ENCODE assay signal across 8 cellular contexts in genomic region chr11:68870470-68870869, GRCh38. TPM values are rescaled to one million over a fixed set of nuclear protein-coding genes. Genes with fewer than 3 reads are reported as not detected.
DNase-seq lines count a peak whose midpoint lies in the region; ATAC-seq and TF ChIP-seq lines count a peak whose summit lies in the region.

No MANE protein-coding gene starts in this region.

- intact Hi-C loops in CD4-positive, alpha-beta T cell (cut with DNase I, micrococcal nuclease) = no loop called here
- intact Hi-C loops in OCI-LY7 (cut with micrococcal nuclease; ENCODE audit: unreplicated experiment) = no loop called here

- H3K27ac Mint-ChIP-seq in CD4-positive, alpha-beta T cell = no peak overlapping the region

- H3K4me1 ChIP-seq in MM.1S (ENCODE audit: low read length) (no peaks in the 10 kb centered on the region), osteoblast (ENCODE audit: insufficient read depth, low read length) (peaks cover 27% of the 10 kb centered on the region), OCI-LY7 (ENCODE audit: insufficient read depth, low read length, poor library complexity, severe bottlenecking) (no peaks in the 10 kb centered on the region)

- no peak overlapping the region for H3K27ac ChIP-seq in CD4-positive, alpha-beta T cell (ENCODE audit: low read depth, low read length)
- H3K27ac ChIP-seq in MM.1S (ENCODE audit: low read length) (no peak overlapping the region), osteoblast (ENCODE audit: low read depth, low read length) (no peak overlapping the region), OCI-LY7 (ENCODE audit: low read depth, low read length, poor library complexity, severe bottlenecking) (no peak overlapping the region)

- no peak overlapping the region for H3K9ac ChIP-seq in MM.1S (ENCODE audit: low read length)

- no peak for ATAC-seq in CD4-positive, alpha-beta T cell (ENCODE audit: poor library complexity)
- ATAC-seq in GM21619 (IDR thresholded peaks at IDR 0.05; ENCODE audit: unreplicated experiment) = no peak
- no peak for ATAC-seq in HG03469 (IDR thresholded peaks at IDR 0.05; ENCODE audit: unreplicated experiment)

- H3K9me2 ChIP-seq in MM.1S (replicated peaks; ENCODE audit: insufficient read depth, low read length) (no peaks in the 10 kb centered on the region), OCI-LY7 (ENCODE audit: insufficient read depth, low read length) (no peaks in the 10 kb centered on the region)

- H3K9me3 ChIP-seq in CD4-positive, alpha-beta T cell (ENCODE audit: control insufficient read depth, low read length) = no peaks in the 10 kb centered on the region
- H3K9me3 ChIP-seq in MM.1S (replicated peaks; ENCODE audit: insufficient read depth, low read length) (no peaks in the 10 kb centered on the region), osteoblast (ENCODE audit: low read depth, low read length) (no peaks in the 10 kb centered on the region), OCI-LY7 (ENCODE audit: low read length) (no peaks in the 10 kb centered on the region)

- H2AFZ ChIP-seq in MM.1S (ENCODE audit: low read length) (no peak overlapping the region), osteoblast (ENCODE audit: low read length) (peak overlapping the region; percentile 73), OCI-LY7 (ENCODE audit: low read length) (no peak overlapping the region)

- H3K4me3 Mint-ChIP-seq in CD4-positive, alpha-beta T cell = peak overlapping the region; percentile 78

- POLR2A ChIA-PET in CD4-positive, alpha-beta T cell (lab: Charles Lee) = interaction anchor here (1.4 kb wide), 1 partner anchor 27 kb away, joined by 3 read pairs; no protein-coding TSS in a partner anchor
- POLR2A ChIA-PET in OCI-LY7 (lab: Charles Lee) = no interaction called here

- DNase-seq in CD4-positive, alpha-beta T cell = no peak
- DNase-seq in MM.1S (no peak), epithelial cell of esophagus (ENCODE audit: low read depth) (no peak), osteoblast (ENCODE audit: insufficient read length, low spot score, missing footprints) (no peak), NCI-H146 (lab: John Stamatoyannopoulos, UW) (no peak), OCI-LY7 (ENCODE audit: low spot score) (no peak)

- peaks cover 19% of the 10 kb centered on the region for H3K4me1 Mint-ChIP-seq in CD4-positive, alpha-beta T cell (ENCODE audit: low read depth)

- no peaks in the 10 kb centered on the region for H3K79me2 ChIP-seq in MM.1S (ENCODE audit: low read length)
- no peaks in the 10 kb centered on the region for H3K79me2 ChIP-seq in osteoblast (ENCODE audit: insufficient read depth, low read length)
- no peaks in the 10 kb centered on the region for H3K79me2 ChIP-seq in OCI-LY7 (ENCODE audit: insufficient read depth, low read depth, low read length)

- H3K27me3 ChIP-seq in CD4-positive, alpha-beta T cell (ENCODE audit: control insufficient read depth, insufficient read depth, low read length) = peaks cover 11% of the 10 kb centered on the region
- H3K27me3 ChIP-seq in MM.1S (replicated peaks; ENCODE audit: insufficient read depth, low read length) (peaks cover 46% of the 10 kb centered on the region), osteoblast (ENCODE audit: insufficient read depth, low read length) (no peaks in the 10 kb centered on the region)

- H3K9me3 Mint-ChIP-seq in CD4-positive, alpha-beta T cell = no peaks in the 10 kb centered on the region

- peak overlapping the region; percentile 51; the same call in 1 of the 2 replicates for H3K4me2 ChIP-seq in MM.1S (ENCODE audit: low read depth, low read length)
- peak overlapping the region; percentile 98 for H3K4me2 ChIP-seq in osteoblast (ENCODE audit: insufficient read depth, low read length)
- no peak overlapping the region for H3K4me2 ChIP-seq in OCI-LY7 (ENCODE audit: low read length)

- no peaks in the 10 kb centered on the region for H3F3A ChIP-seq in MM.1S (ENCODE audit: insufficient read depth, low read length)

- CTCF ChIA-PET in CD4-positive, alpha-beta T cell (lab: Charles Lee) = interaction anchor here (1.6 kb wide), 1 partner anchor 26 kb away, joined by 5 read pairs; no protein-coding TSS in a partner anchor
- CTCF ChIA-PET in OCI-LY7 (lab: Charles Lee; ENCODE audit: unreplicated experiment) = no interaction called here

- no peaks in the 10 kb centered on the region for H3K36me3 Mint-ChIP-seq in CD4-positive, alpha-beta T cell (ENCODE audit: low read depth)

- H3K36me3 ChIP-seq in MM.1S (replicated peaks; ENCODE audit: insufficient read depth, low read length) (no peaks in the 10 kb centered on the region), osteoblast (ENCODE audit: insufficient read depth, low read length) (no peaks in the 10 kb centered on the region), OCI-LY7 (ENCODE audit: insufficient read depth, low read length) (no peaks in the 10 kb centered on the region)

- no TSS peak for BruUV-seq in OCI-LY7 (replicated peaks; lab: Mats Ljungman, UMichigan)

- TF ChIP-seq CTCF in CD4-positive, alpha-beta T cell (IDR thresholded peaks at IDR 0.05) = no peak
- TF ChIP-seq CTCF in MM.1S (IDR thresholded peaks at IDR 0.05; ENCODE audit: low read length) = no peak
- no peak for TF ChIP-seq CTCF in epithelial cell of esophagus (IDR thresholded peaks at IDR 0.05; ENCODE audit: insufficient read depth, low read depth, low read length, missing control alignments)
- TF ChIP-seq CTCF in osteoblast (IDR thresholded peaks at IDR 0.05; ENCODE audit: extremely low read depth, low read depth, low read length) = no peak
- TF ChIP-seq CTCF in OCI-LY7 (conservative IDR thresholded peaks at IDR 0.05; ENCODE audit: low read length) = no peak

- peaks cover 31% of the 10 kb centered on the region for H3K27me3 Mint-ChIP-seq in CD4-positive, alpha-beta T cell

- no peaks in the 10 kb centered on the region for H4K20me1 ChIP-seq in MM.1S (ENCODE audit: insufficient read depth, low read length)
- H4K20me1 ChIP-seq in osteoblast (ENCODE audit: insufficient read depth, low read length) = peaks cover 4% of the 10 kb centered on the region
- H4K20me1 ChIP-seq in OCI-LY7 (ENCODE audit: insufficient read depth, low read length) = no peaks in the 10 kb centered on the region

- H3K4me3 ChIP-seq in MM.1S (ENCODE audit: low read length) (0 out of 2 replicates have a peak overlapping the region, but pooled peaks have one; percentile 33), epithelial cell of esophagus (ENCODE audit: low read length) (peak overlapping the region; percentile 43), osteoblast (ENCODE audit: insufficient read depth, low read length) (peak overlapping the region; percentile 77), OCI-LY7 (ENCODE audit: low read depth, low read length, poor library complexity, severe bottlenecking) (no peak overlapping the region)

RNA-seq across cellular contexts. Expression of gene CPT1A, which starts 28.8 kb away (rescaled TPM):
- 10 to 100 TPM; 11.3 to 13.2 TPM for total RNA-seq in CD4-positive, alpha-beta T cell
- total RNA-seq in osteoblast (29.3 and 30.4 TPM in 2 replicates), OCI-LY7 (2022) (17.2 and 19.8 TPM in 2 replicates)
- 5.5 and 7.0 TPM in 2 replicates for total RNA-seq in OCI-LY7 (2014; rRNA removed; shearing (Covaris generic))

RNA-seq across cellular contexts. Expression of gene MRPL21, which starts 33.2 kb away (rescaled TPM):
- 10 to 100 TPM; 47.5 to 48.0 TPM for total RNA-seq in CD4-positive, alpha-beta T cell
- total RNA-seq in osteoblast (45.7 and 51.0 TPM in 2 replicates), OCI-LY7 (2022) (50.4 and 68.3 TPM in 2 replicates)
- total RNA-seq in OCI-LY7 (2014; rRNA removed; shearing (Covaris generic)) = 48.3 and 75.0 TPM in 2 replicates

RNA-seq across cellular contexts. Expression of gene IGHMBP2, which starts 33.2 kb away (rescaled TPM):
- total RNA-seq in CD4-positive, alpha-beta T cell = 10 to 100 TPM; 17.5 to 18.5 TPM
- 10.9 and 11.8 TPM in 2 replicates for total RNA-seq in osteoblast
- 17.5 and 27.3 TPM in 2 replicates for total RNA-seq in OCI-LY7 (2014; rRNA removed; shearing (Covaris generic))
- total RNA-seq in OCI-LY7 (2022) = 35.2 and 37.9 TPM in 2 replicates
